In the genomic region with DNA sequence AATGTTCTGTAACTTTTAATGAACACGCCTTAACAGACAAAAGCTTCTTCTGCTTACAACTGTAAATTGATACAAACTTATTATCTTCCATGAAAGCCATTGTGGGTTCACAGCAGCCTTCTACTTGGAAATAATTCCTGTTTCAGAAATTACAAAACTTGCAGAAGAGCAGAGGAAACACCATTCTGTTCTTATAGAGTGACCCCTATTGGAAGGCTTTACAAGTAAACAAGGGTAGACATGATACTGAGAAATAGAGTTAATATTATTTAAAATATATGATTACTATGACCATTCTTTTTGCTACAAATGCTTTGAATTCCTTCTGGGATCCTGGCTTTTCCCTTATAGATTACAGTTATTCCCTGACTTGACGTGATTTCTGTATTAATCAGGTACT, we compare ENCODE assay signal across 20 cellular contexts. TPM values are rescaled to one million over a fixed set of nuclear protein-coding genes. Genes with fewer than 3 reads are reported as not detected.
A peak's percentile ranks its signal among the peaks of the same experiment; 100 is the strongest.
DNase-seq lines count a peak whose midpoint lies in the region; TF ChIP-seq lines count a peak whose summit lies in the region.
"Had no signal": no experiment of that assay in that cellular context is flagged by ENCODE, and none has a peak within 500 bp of the region (broad histone marks: within the 10 kb centered on the region; RNA-seq: fewer than 3 reads in every experiment).

No MANE protein-coding gene starts in this region.

- no peak overlapping the region for H2BK120ac ChIP-seq in H9 (ENCODE audit: low read depth, low read length, poor library complexity, severe bottlenecking)

- peak; percentile 21; the same call in 1 of the 2 replicates for TF ChIP-seq CTCF in A673 (conservative IDR thresholded peaks at IDR 0.05; ENCODE audit: low read depth, low read length)
- peak; percentile 43 for TF ChIP-seq CTCF in H9 (conservative IDR thresholded peaks at IDR 0.05)
- TF ChIP-seq CTCF in neural progenitor cell (IDR thresholded peaks at IDR 0.05), result peak; percentile 33

- H3K27me3 ChIP-seq in A673 (replicated peaks; ENCODE audit: insufficient read depth, low read depth, low read length, poor library complexity), result no peaks in the 10 kb centered on the region
- H3K27me3 ChIP-seq in H9 (ENCODE audit: insufficient read depth, low read length), result no peaks in the 10 kb centered on the region
- H3K27me3 ChIP-seq in neural progenitor cell, result no peaks in the 10 kb centered on the region

- POLR2A ChIA-PET in A673 (lab: Charles Lee; ENCODE audit: low non-redundant PET), result no interaction called here

- WGBS in H9 (ENCODE audit: extremely low coverage, insufficient read length, low lambda C conversion rate), result no CpG with 5 or more reads among the region's 2 CpGs

- H3K36me3 Mint-ChIP-seq in H9 (ENCODE audit: insufficient read depth in 1 of 3, low read depth in 3 of 3) (no peaks in the 10 kb centered on the region), neural progenitor cell (no peaks in the 10 kb centered on the region)
- no peaks in the 10 kb centered on the region for H3K36me3 Mint-ChIP-seq in activated naive CD4-positive, alpha-beta T cell treated with anti-CD3 and anti-CD28 coated beads for 36 hours (ENCODE audit: low read depth)
- H3K36me3 Mint-ChIP-seq: CD14-positive monocyte, IgD-negative memory B cell had no signal

- H3T11ph ChIP-seq in H9 (ENCODE audit: low read length), result no peak overlapping the region

- H3K4me1 Mint-ChIP-seq in H9 (no peaks in the 10 kb centered on the region), neural progenitor cell (no peaks in the 10 kb centered on the region)
- H3K4me1 Mint-ChIP-seq in activated naive CD4-positive, alpha-beta T cell treated with anti-CD3 and anti-CD28 coated beads for 36 hours (ENCODE audit: low read depth), result no peaks in the 10 kb centered on the region
- H3K4me1 Mint-ChIP-seq: CD14-positive monocyte, IgD-negative memory B cell had no signal

- no peak overlapping the region for H3K4me2 ChIP-seq in H9 (ENCODE audit: insufficient read depth, insufficient read length, low read length)
- H3K4me2 ChIP-seq in neural progenitor cell, result no peak overlapping the region

- H3K27me3 Mint-ChIP-seq in H9 (ENCODE audit: low read depth) (peaks cover 35% of the 10 kb centered on the region), neural progenitor cell (ENCODE audit: insufficient read depth, low read depth) (peaks cover 2% of the 10 kb centered on the region)
- H3K27me3 Mint-ChIP-seq in activated naive CD4-positive, alpha-beta T cell treated with anti-CD3 and anti-CD28 coated beads for 36 hours (ENCODE audit: low read depth), result no peaks in the 10 kb centered on the region
- H3K27me3 Mint-ChIP-seq: IgD-negative memory B cell had no signal

- no peak overlapping the region for H3K9ac ChIP-seq in H9 (ENCODE audit: extremely low read depth, insufficient read length, low read length)
- no peak overlapping the region for H3K9ac ChIP-seq in neural progenitor cell
- H3K9ac ChIP-seq: GM23248 had no signal

- H3K79me2 ChIP-seq in H9 (ENCODE audit: insufficient read depth, low read length) (no peaks in the 10 kb centered on the region), neural progenitor cell (ENCODE audit: low read depth) (no peaks in the 10 kb centered on the region)

- H2BK15ac ChIP-seq in H9 (ENCODE audit: low read depth, low read length), result no peak overlapping the region

- H2AFZ ChIP-seq in H9 (ENCODE audit: low read length), result no peak overlapping the region
- no peak overlapping the region for H2AFZ ChIP-seq in neural progenitor cell (replicated peaks)
- H2AFZ ChIP-seq: GM23248 had no signal

- no peak overlapping the region for H3K27ac ChIP-seq in A673 (ENCODE audit: low read depth, low read length, poor library complexity, severe bottlenecking)
- H3K27ac ChIP-seq in H9 (ENCODE audit: insufficient read length, low read depth, low read length), result no peak overlapping the region
- no peak overlapping the region for H3K27ac ChIP-seq in neural progenitor cell
- H3K27ac ChIP-seq: GM23248 had no signal

- H2BK20ac ChIP-seq in H9 (ENCODE audit: low read depth, low read length, poor library complexity, severe bottlenecking), result no peak overlapping the region

- DNase-seq in A673 (ENCODE audit: low spot score) (no peak), H9 (no peak), SK-MEL-5 (ENCODE audit: low read depth, low spot score) (peak; percentile 4), neural progenitor cell (ENCODE audit: low spot score) (no peak), C1 segment of cervical spinal cord (lab: John Stamatoyannopoulos, UW) (no peak), DMS153 treated with DMSO at 0.1 percent for 48 hours (lab: John Stamatoyannopoulos, UW; ENCODE audit: unreplicated experiment) (no peak)
- no peak for DNase-seq in activated naive CD4-positive, alpha-beta T cell treated with anti-CD3 and anti-CD28 coated beads for 36 hours
- DNase-seq: ACHN, GF-D8, GM23248, HCEC 1CT, NCI-H1105 treated with DMSO at 0.1 percent for 48 hours, NCI-H1694, NCI-H2081 treated with DMSO at 0.1 percent for 48 hours, PC-3, RPMI8226 had no signal

- no peak overlapping the region for H3K18ac ChIP-seq in H9 (ENCODE audit: insufficient read length, low read depth, low read length)

- no peak overlapping the region for H4K91ac ChIP-seq in H9 (ENCODE audit: insufficient read length, low read depth, low read length)

- no peak overlapping the region for H3K4ac ChIP-seq in H9 (ENCODE audit: low read depth, low read length)

- H2BK12ac ChIP-seq in H9 (ENCODE audit: insufficient read length, low read depth, low read length), result no peak overlapping the region

- H3K14ac ChIP-seq in H9 (ENCODE audit: insufficient read depth, low read length), result no peak overlapping the region

- H3K4me3 Mint-ChIP-seq in H9 (no peak overlapping the region), neural progenitor cell (no peak overlapping the region)
- no peak overlapping the region for H3K4me3 Mint-ChIP-seq in activated naive CD4-positive, alpha-beta T cell treated with anti-CD3 and anti-CD28 coated beads for 36 hours
- H3K4me3 Mint-ChIP-seq: CD14-positive monocyte, IgD-negative memory B cell had no signal

- no peak overlapping the region for H3K56ac ChIP-seq in H9 (ENCODE audit: insufficient read length, low read depth, low read length)

- H3K9me3 Mint-ChIP-seq in H9 (peaks cover 0 to 2% of the 10 kb centered on the region in 2 experiments; a peak in 1 of 5 replicates), neural progenitor cell (no peaks in the 10 kb centered on the region)
- H3K9me3 Mint-ChIP-seq in activated naive CD4-positive, alpha-beta T cell treated with anti-CD3 and anti-CD28 coated beads for 36 hours, result peaks cover 8% of the 10 kb centered on the region

- no peaks in the 10 kb centered on the region for H3K79me1 ChIP-seq in H9 (ENCODE audit: insufficient read depth, low read depth, low read length, poor library complexity, severe bottlenecking)

- no TSS peak for BruUV-seq in A673 (replicated peaks; lab: Mats Ljungman, UMichigan)

- no peak overlapping the region for H2BK5ac ChIP-seq in H9 (ENCODE audit: insufficient read length, low read length)

- in situ Hi-C loops in SK-MEL-5 (cut with HindIII; ENCODE audit: low pct_unique_long_range_greater_than_20kb, low sequenced_read_pairs), result no loop called here

- H2AK5ac ChIP-seq in H9 (ENCODE audit: insufficient read length, low read length), result no peak overlapping the region

- H3K23ac ChIP-seq in H9 (ENCODE audit: insufficient read length, low read depth, low read length), result no peak overlapping the region

- H3K36me3 ChIP-seq in A673 (ENCODE audit: insufficient read depth, low read length, poor library complexity, severe bottlenecking) (no peaks in the 10 kb centered on the region), neural progenitor cell (no peaks in the 10 kb centered on the region)

- H3K23me2 ChIP-seq in H9 (ENCODE audit: insufficient read length, low read depth, low read length, poor library complexity, severe bottlenecking), result no peaks in the 10 kb centered on the region

- no peaks in the 10 kb centered on the region for H3F3A ChIP-seq in neural progenitor cell (ENCODE audit: low read depth)

- no peak overlapping the region for H4K8ac ChIP-seq in H9 (replicated peaks; ENCODE audit: insufficient read length, low read depth, low read length)

- H3K9me3 ChIP-seq in A673 (ENCODE audit: low read depth, low read length, poor library complexity, severe bottlenecking) (no peaks in the 10 kb centered on the region), H9 (ENCODE audit: control insufficient read depth, low read depth, low read length) (no peaks in the 10 kb centered on the region), neural progenitor cell (ENCODE audit: low read depth) (no peaks in the 10 kb centered on the region)

- no peaks in the 10 kb centered on the region for H3K4me1 ChIP-seq in A673 (ENCODE audit: insufficient read depth, low read length, poor library complexity, severe bottlenecking)
- H3K4me1 ChIP-seq in H9 (ENCODE audit: insufficient read depth, low read length), result no peaks in the 10 kb centered on the region
- no peaks in the 10 kb centered on the region for H3K4me1 ChIP-seq in neural progenitor cell

- H3K4me3 ChIP-seq in A673 (ENCODE audit: low read depth, low read length, poor library complexity, severe bottlenecking) (no peak overlapping the region), neural progenitor cell (no peak overlapping the region)
- H3K4me3 ChIP-seq: GM23248 had no signal

- H4K20me1 ChIP-seq in H9 (ENCODE audit: control insufficient read depth, insufficient read depth, insufficient read length) (no peaks in the 10 kb centered on the region), neural progenitor cell (ENCODE audit: low read depth) (no peaks in the 10 kb centered on the region)

- intact Hi-C loops in A673 (cut with micrococcal nuclease; ENCODE audit: unreplicated experiment), result loop anchor here (5.0 kb wide), 1 partner anchor 868 kb away; no protein-coding TSS in a partner anchor
- intact Hi-C loops in activated naive CD4-positive, alpha-beta T cell treated with anti-CD3 and anti-CD28 coated beads for 36 hours (cut with micrococcal nuclease), result no loop called here

- CTCF ChIA-PET in A673 (lab: Charles Lee), result no interaction called here
- CTCF ChIA-PET in activated naive CD4-positive, alpha-beta T cell treated with anti-CD3 and anti-CD28 coated beads for 36 hours (lab: Charles Lee), result no interaction called here

- H4K5ac ChIP-seq in H9 (ENCODE audit: insufficient read length, low read depth, low read length), result no peak overlapping the region

- no peak overlapping the region for H3K27ac Mint-ChIP-seq in H9
- no peak overlapping the region for H3K27ac Mint-ChIP-seq in neural progenitor cell
- H3K27ac Mint-ChIP-seq in activated naive CD4-positive, alpha-beta T cell treated with anti-CD3 and anti-CD28 coated beads for 36 hours, result no peak overlapping the region
- H3K27ac Mint-ChIP-seq: CD14-positive monocyte, IgD-negative memory B cell had no signal

RNA-seq across cellular contexts. Expression of a gene that starts 32.4 kb away (rescaled TPM):
- total RNA-seq in A673 (2021) (not detected in 2 replicates), H9 (2021) (not detected in 2 replicates), neural progenitor cell (ENCODE audit: low replicate concordance) (0.74 and 1.3 TPM in 2 replicates)
- total RNA-seq in SK-MEL-5 (2014; rRNA removed; shearing (Covaris generic)), result not detected in 2 replicates
- not detected in 2 replicates for polyA plus RNA-seq in SK-MEL-5 (2015; cell fraction: cytosol; rRNA removed)
- polyA plus RNA-seq in SK-MEL-5 (2015; cell fraction: nucleus; rRNA removed), result not detected in 2 replicates
- total RNA-seq in activated naive CD4-positive, alpha-beta T cell treated with anti-CD3 and anti-CD28 coated beads for 36 hours, result not detected
- total RNA-seq: LHCN-M2, NCI-H460, PC-3 had no signal
- polyA plus RNA-seq: CD14-positive monocyte, GM23248, IgD-negative memory B cell had no signal
